Comparison of ENCODE assay signal across 8 cellular contexts in genomic region chr11:58058276-58059010, GRCh38. TPM values are rescaled to one million over a fixed set of nuclear protein-coding genes. Genes with fewer than 3 reads are reported as not detected.
DNase-seq lines count a peak whose midpoint lies in the region; ATAC-seq, FAIRE-seq and TF ChIP-seq lines count a peak whose summit lies in the region.
"Had no signal": no experiment of that assay in that cellular context is flagged by ENCODE, and none has a peak within 500 bp of the region (broad histone marks: within the 10 kb centered on the region; RNA-seq: fewer than 3 reads in every experiment).

No MANE protein-coding gene starts in this region.

- no peaks in the 10 kb centered on the region for H3K9me2 ChIP-seq in SK-N-SH
- no peaks in the 10 kb centered on the region for H3K9me2 ChIP-seq in PC-9 (ENCODE audit: insufficient read depth)

- H3K27ac ChIP-seq in SK-N-SH (ENCODE audit: low read depth in 2 of 2, low read length in 1 of 2) (peak overlapping the region in 1 of 2 experiments; percentile 76; a peak in 3 of 4 replicates), kidney (ENCODE audit: low read depth in 2 of 2, low read length in 2 of 2) (peak overlapping the region; percentile 22 to 56), transverse colon (peak overlapping the region in 3 of 4 donors; percentile 0 to 32 (median 22)), PC-9 (no peak overlapping the region)

- TF ChIP-seq CTCF in SK-N-SH (IDR thresholded peaks at IDR 0.05), result no peak
- no peak for TF ChIP-seq CTCF in kidney (IDR thresholded peaks at IDR 0.05; ENCODE audit: borderline replicate concordance, extremely low read depth, insufficient read depth)
- no peak for TF ChIP-seq CTCF in transverse colon (IDR thresholded peaks at IDR 0.05)
- TF ChIP-seq CTCF in PC-9 (conservative IDR thresholded peaks at IDR 0.05), result no peak

- intact Hi-C loops in kidney (cut with DNase I) (no loop called here), transverse colon (cut with DNase I; ENCODE audit: low total_unique reads) (no loop called here), PC-9 (cut with micrococcal nuclease; ENCODE audit: unreplicated experiment) (no loop called here)

- CTCF ChIA-PET in SK-N-SH (lab: Yijun Ruan, JAX) (no interaction called here), PC-9 (lab: Charles Lee) (interaction anchor here (0.5 kb wide), 1 partner anchor 259 kb away, joined by 3 read pairs; no protein-coding TSS in a partner anchor)

- H3K4me1 ChIP-seq in SK-N-SH (ENCODE audit: control insufficient read depth in 1 of 2, insufficient read depth in 2 of 2, low read depth in 1 of 2, low read length in 1 of 2) (peaks cover 0 to 17% of the 10 kb centered on the region in 2 experiments; a peak in 3 of 4 replicates), kidney (ENCODE audit: control insufficient read depth in 1 of 2, insufficient read depth in 1 of 2, low read depth in 1 of 2, low read length in 2 of 2) (peaks cover 6 to 16% of the 10 kb centered on the region in 2 donors), transverse colon (peaks cover 0 to 4% (median 0%) of the 10 kb centered on the region in 4 donors), PC-9 (replicated peaks; ENCODE audit: insufficient read depth) (no peaks in the 10 kb centered on the region)

- H3K79me2 ChIP-seq in SK-N-SH (ENCODE audit: insufficient read depth) (no peaks in the 10 kb centered on the region), PC-9 (ENCODE audit: low read depth) (no peaks in the 10 kb centered on the region)

- H3K4me3 ChIP-seq in MG63 (no peak overlapping the region), SK-N-SH (ENCODE audit: low read depth in 2 of 2, low read length in 1 of 2) (no peak overlapping the region), kidney (ENCODE audit: low read length in 2 of 2) (no peak overlapping the region), transverse colon (no peak overlapping the region), PC-9 (no peak overlapping the region)

- no peak for FAIRE-seq in kidney (lab: Jason Lieb, UNC)

- no peak for TF ChIP-seq POLR2A in transverse colon (IDR thresholded peaks at IDR 0.05)

- H2AFZ ChIP-seq in SK-N-SH (ENCODE audit: low read depth), result peak overlapping the region; percentile 91
- no peak overlapping the region for H2AFZ ChIP-seq in PC-9

- H3K9ac ChIP-seq in SK-N-SH (peak overlapping the region; percentile 47; the same call in 1 of the 2 replicates), kidney (ENCODE audit: low read length in 2 of 2) (no peak overlapping the region)

- WGBS in SK-N-SH (ENCODE audit: low lambda C conversion rate), result 34% methylated on average over 12 of the region's 13 CpGs
- WGBS in transverse colon (ENCODE audit: low coverage in 1 of 2), 2 donors, result 0 to 62% methylated on average over 1 to 13 of the region's 13 CpGs

- H3K36me3 ChIP-seq in MG63, result no peaks in the 10 kb centered on the region
- H3K36me3 ChIP-seq in SK-N-SH (replicated peaks in 1 of 2; ENCODE audit: control insufficient read depth in 1 of 2, insufficient read depth in 2 of 2, low read length in 1 of 2), result no peaks in the 10 kb centered on the region
- no peaks in the 10 kb centered on the region for H3K36me3 ChIP-seq in kidney (ENCODE audit: control insufficient read depth in 1 of 2, insufficient read depth in 2 of 2, low read length in 2 of 2)
- no peaks in the 10 kb centered on the region for H3K36me3 ChIP-seq in transverse colon
- no peaks in the 10 kb centered on the region for H3K36me3 ChIP-seq in PC-9 (ENCODE audit: low read depth)

- H3K4me2 ChIP-seq in SK-N-SH (peak overlapping the region; percentile 63; the same call in 1 of the 2 replicates), PC-9 (no peak overlapping the region)

- no TSS peak for BruUV-seq in PC-9 (replicated peaks; lab: Mats Ljungman, UMichigan)

- POLR2A ChIA-PET in SK-N-SH (lab: Yijun Ruan, JAX) (no interaction called here), PC-9 (lab: Charles Lee; ENCODE audit: unreplicated experiment) (no interaction called here)

- in situ Hi-C loops in transverse colon (cut with MboI; ENCODE audit: low pct_ligation_motif_present in 1 of 4, low pct_unique_long_range_greater_than_20kb in 1 of 4, low sequenced_read_pairs in 3 of 4), result no loop called here

- no peaks in the 10 kb centered on the region for H3K9me3 ChIP-seq in MG63
- no peaks in the 10 kb centered on the region for H3K9me3 ChIP-seq in SK-N-SH
- H3K9me3 ChIP-seq in kidney (ENCODE audit: control insufficient read depth in 1 of 2, low read length in 2 of 2), result no peaks in the 10 kb centered on the region
- H3K9me3 ChIP-seq in transverse colon, result no peaks in the 10 kb centered on the region
- H3K9me3 ChIP-seq in PC-9 (ENCODE audit: insufficient read depth, low read depth), result no peaks in the 10 kb centered on the region

- H3F3A ChIP-seq in SK-N-SH (replicated peaks; ENCODE audit: insufficient read depth) (peaks cover 14% of the 10 kb centered on the region), PC-9 (ENCODE audit: insufficient read depth, low read depth) (no peaks in the 10 kb centered on the region)

- TF ChIP-seq EP300 in SK-N-SH (IDR thresholded peaks at IDR 0.05; ENCODE audit: borderline replicate concordance in 1 of 2, low read depth in 1 of 2, low read length in 1 of 2), result no peak
- TF ChIP-seq EP300 in transverse colon (IDR thresholded peaks at IDR 0.05; ENCODE audit: low read depth), result no peak

- peak; percentile 39 for DNase-seq in MG63
- no peak for DNase-seq in SK-N-SH
- DNase-seq in kidney, result peak; percentile 77
- DNase-seq in transverse colon, result peak; percentile 68
- no peak for DNase-seq in activated CD4-positive, alpha-beta T cell treated with anti-CD3 and anti-CD28 coated beads for 48 hours
- no peak for DNase-seq in PC-9

- TF ChIP-seq RAD21 in SK-N-SH (IDR thresholded peaks at IDR 0.05; ENCODE audit: low read length), result no peak

- H4K20me1 ChIP-seq in SK-N-SH (ENCODE audit: insufficient read depth), result no peaks in the 10 kb centered on the region
- H4K20me1 ChIP-seq in PC-9 (ENCODE audit: insufficient read depth), result no peaks in the 10 kb centered on the region

- no peaks in the 10 kb centered on the region for H3K27me3 ChIP-seq in MG63
- no peaks in the 10 kb centered on the region for H3K27me3 ChIP-seq in SK-N-SH (ENCODE audit: insufficient read depth)
- H3K27me3 ChIP-seq in transverse colon, result no peaks in the 10 kb centered on the region
- no peaks in the 10 kb centered on the region for H3K27me3 ChIP-seq in PC-9 (ENCODE audit: insufficient read depth, low read depth)

- ATAC-seq in HG02981 (IDR thresholded peaks at IDR 0.05; ENCODE audit: unreplicated experiment), result no peak

TF ChIP-seq in SK-N-SH, 30 proteins besides CTCF, POLR2A, EP300 and RAD21:
- TF ChIP-seq ELF1 (IDR thresholded peaks at IDR 0.05), result no peak
- peak; percentile 7; the same call in 1 of the 2 replicates for TF ChIP-seq NFIC (IDR thresholded peaks at IDR 0.05; ENCODE audit: borderline replicate concordance)

RNA-seq across cellular contexts. Expression of gene OR6Q1, which starts 27.7 kb away (rescaled TPM):
- not detected in 2 replicates for total RNA-seq in MG63 (2014; rRNA removed; shearing (Covaris generic); ENCODE audit: low replicate concordance)
- polyA plus RNA-seq in SK-N-SH (2012; rRNA removed) (not detected in 2 replicates), kidney (ENCODE audit: insufficient read depth, low read depth, low replicate concordance) (not detected)
- polyA plus RNA-seq in SK-N-SH (2012; cell fraction: cytosol; rRNA removed), result not detected in 2 replicates
- not detected in 2 replicates for polyA plus RNA-seq in SK-N-SH (2012; cell fraction: nucleus; rRNA removed)
- total RNA-seq in kidney (not detected), transverse colon (not detected), PC-9 (2021) (not detected in 2 replicates)
- total RNA-seq: RPMI7951 had no signal

RNA-seq across cellular contexts. Expression of gene OR9Q1, which starts 34.8 kb away (rescaled TPM):
- total RNA-seq in MG63 (2014; rRNA removed; shearing (Covaris generic); ENCODE audit: low replicate concordance), result not detected in 2 replicates
- polyA plus RNA-seq in SK-N-SH (2012; rRNA removed) (not detected in 2 replicates), kidney (ENCODE audit: insufficient read depth, low read depth, low replicate concordance) (not detected)
- polyA plus RNA-seq in SK-N-SH (2012; cell fraction: cytosol; rRNA removed), result not detected in 2 replicates
- polyA plus RNA-seq in SK-N-SH (2012; cell fraction: nucleus; rRNA removed), result not detected in 2 replicates
- total RNA-seq in kidney (not detected), transverse colon (not detected), PC-9 (2021) (not detected in 2 replicates)
- total RNA-seq: RPMI7951 had no signal

Comparison
In these comparisons a context has a peak if more than half of its experiments do, and no peak if none do; other contexts are left out.
1. DNase-seq: peak in MG63 (single experiment), kidney (single experiment) and transverse colon (single experiment); none in SK-N-SH (single experiment), activated CD4-positive, alpha-beta T cell treated with anti-CD3 and anti-CD28 coated beads for 48 hours (single experiment) and PC-9 (0 of 2).